Comparison of ENCODE assay signal across 13 cellular contexts in genomic region chr1:159960721-159961381, GRCh38. TPM values are rescaled to one million over a fixed set of nuclear protein-coding genes. Genes with fewer than 3 reads are reported as not detected.
DNase-seq lines count a peak whose midpoint lies in the region; ATAC-seq and TF ChIP-seq lines count a peak whose summit lies in the region.
"Had no signal": no experiment of that assay in that cellular context is flagged by ENCODE, and none has a peak within 500 bp of the region (broad histone marks: within the 10 kb centered on the region; RNA-seq: fewer than 3 reads in every experiment).

No MANE protein-coding gene starts in this region.

- no peaks in the 10 kb centered on the region for H3K9me3 ChIP-seq in breast epithelium
- no peaks in the 10 kb centered on the region for H3K9me3 ChIP-seq in duodenal mucosa (ENCODE audit: control insufficient read depth in 1 of 2, low read length in 2 of 2)
- H3K9me3 ChIP-seq in lung (ENCODE audit: control insufficient read depth in 2 of 2, insufficient read depth in 1 of 2, low read length in 1 of 2), result no peaks in the 10 kb centered on the region
- H3K9me3 ChIP-seq in A673 (ENCODE audit: low read depth, low read length, poor library complexity, severe bottlenecking), result no peaks in the 10 kb centered on the region

- 53 to 73% methylated on average over 5 of the region's 5 CpGs for WGBS in lung, 2 donors

- peak; percentile 71 for DNase-seq in MCF 10A (ENCODE audit: unreplicated experiment)
- DNase-seq in breast epithelium (ENCODE audit: low spot score in 2 of 2), result no peak
- DNase-seq in lung (ENCODE audit: low spot score), result no peak
- no peak for DNase-seq in A673 (ENCODE audit: low spot score)
- DNase-seq in activated CD4-positive, alpha-beta T cell treated with anti-CD3 and anti-CD28 coated beads for 4 hours, result no peak
- no peak for DNase-seq in NCI-H2227 (lab: John Stamatoyannopoulos, UW; ENCODE audit: unreplicated experiment)
- DNase-seq: 8988T, natural killer cell, NCI-H446 treated with DMSO at 0.1 percent for 48 hours had no signal

- no peaks in the 10 kb centered on the region for H3K4me1 ChIP-seq in breast epithelium
- peaks cover 8 to 21% of the 10 kb centered on the region in 2 donors for H3K4me1 ChIP-seq in duodenal mucosa (ENCODE audit: control insufficient read depth in 1 of 2, insufficient read depth in 2 of 2, low read length in 2 of 2)
- H3K4me1 ChIP-seq in lung (ENCODE audit: control insufficient read depth in 2 of 2, insufficient read depth in 2 of 2, low read length in 2 of 2), result peaks cover 0 to 3% of the 10 kb centered on the region in 2 donors
- no peaks in the 10 kb centered on the region for H3K4me1 ChIP-seq in A673 (ENCODE audit: insufficient read depth, low read length, poor library complexity, severe bottlenecking)

- H3K4me3 ChIP-seq in breast epithelium, result peak overlapping the region in 1 of 3 donors; percentile 25
- peak overlapping the region; percentile 67 for H3K4me3 ChIP-seq in duodenal mucosa (ENCODE audit: low read depth in 1 of 2, low read length in 2 of 2)
- H3K4me3 ChIP-seq in lung, result no peak overlapping the region
- H3K4me3 ChIP-seq in A673 (ENCODE audit: low read depth, low read length, poor library complexity, severe bottlenecking), result no peak overlapping the region

- H3K4me3 Mint-ChIP-seq in MCF 10A (ENCODE audit: unreplicated experiment), result peak overlapping the region; percentile 73
- H3K4me3 Mint-ChIP-seq: activated T-helper 17 cell treated with anti-CD3 and anti-CD28 coated beads, Interleukin-2, amount 50 U/mL, for 72 hours; natural killer cell had no signal

- H3K27ac ChIP-seq in breast epithelium, result no peak overlapping the region
- H3K27ac ChIP-seq in duodenal mucosa (ENCODE audit: low read depth, low read length), result peak overlapping the region; percentile 52
- H3K27ac ChIP-seq in lung (ENCODE audit: low read depth in 1 of 2, low read length in 1 of 2), result no peak overlapping the region
- H3K27ac ChIP-seq in A673 (ENCODE audit: low read depth, low read length, poor library complexity, severe bottlenecking), result no peak overlapping the region

- H3K27ac Mint-ChIP-seq in MCF 10A (ENCODE audit: low read depth, unreplicated experiment), result peak overlapping the region; percentile 75
- H3K27ac Mint-ChIP-seq: activated T-helper 17 cell treated with anti-CD3 and anti-CD28 coated beads, Interleukin-2, amount 50 U/mL, for 72 hours; natural killer cell had no signal

- H3K9me3 Mint-ChIP-seq in MCF 10A (ENCODE audit: unreplicated experiment), result peaks cover 3% of the 10 kb centered on the region
- H3K9me3 Mint-ChIP-seq: activated T-helper 17 cell treated with anti-CD3 and anti-CD28 coated beads, Interleukin-2, amount 50 U/mL, for 72 hours; natural killer cell had no signal

- peaks cover 6% of the 10 kb centered on the region for H3K36me3 Mint-ChIP-seq in MCF 10A (ENCODE audit: insufficient read depth, unreplicated experiment)
- H3K36me3 Mint-ChIP-seq: natural killer cell had no signal

- ATAC-seq in lung (ENCODE audit: insufficient read depth, low FRiP score) (peak; percentile 57), HG03175 (IDR thresholded peaks at IDR 0.05; ENCODE audit: unreplicated experiment) (no peak)
- ATAC-seq: activated T-helper 17 cell treated with anti-CD3 and anti-CD28 coated beads, Interleukin-2, amount 50 U/mL, for 72 hours; natural killer cell had no signal

- CTCF ChIA-PET in MCF 10A (lab: Yijun Ruan, JAX), result interaction anchor here (0.5 to 52.4 kb wide), 4 partner anchors 15 to 739 kb away, joined by 3 to 1675 read pairs (median 6); partner anchors contain the start of gene IGSF9
- CTCF ChIA-PET in A673 (lab: Charles Lee), result no interaction called here

- intact Hi-C loops in MCF 10A (cut with micrococcal nuclease), result loop anchor here (1.0 to 5.0 kb wide), 3 partner anchors 36 to 72 kb away; partner anchors contain the start of gene TAGLN2
- intact Hi-C loops in breast epithelium (cut with DNase I; ENCODE audit: low total_unique reads), result no loop called here
- intact Hi-C loops in A673 (cut with micrococcal nuclease; ENCODE audit: unreplicated experiment), result no loop called here

- H3K27me3 ChIP-seq in breast epithelium, result no peaks in the 10 kb centered on the region
- H3K27me3 ChIP-seq in duodenal mucosa (ENCODE audit: control insufficient read depth in 1 of 2, insufficient read depth in 2 of 2, low read length in 2 of 2), result no peaks in the 10 kb centered on the region
- H3K27me3 ChIP-seq in lung (ENCODE audit: control insufficient read depth, insufficient read depth), result no peaks in the 10 kb centered on the region
- H3K27me3 ChIP-seq in A673 (replicated peaks; ENCODE audit: insufficient read depth, low read depth, low read length, poor library complexity), result peaks cover 15% of the 10 kb centered on the region

- POLR2A ChIA-PET in MCF 10A (lab: Yijun Ruan, JAX), result interaction anchor here (0.7 to 5.6 kb wide), 20 partner anchors 12 to 1060 kb away, joined by 3 to 25 read pairs (median 5); partner anchors contain the start of genes DCAF8, DUSP23, IGSF9 and PIGM
- POLR2A ChIA-PET in A673 (lab: Charles Lee; ENCODE audit: low non-redundant PET), result no interaction called here

- no peaks in the 10 kb centered on the region for H3K27me3 Mint-ChIP-seq in MCF 10A (ENCODE audit: insufficient read depth, unreplicated experiment)

- peaks cover 49% of the 10 kb centered on the region for H3K4me1 Mint-ChIP-seq in MCF 10A (ENCODE audit: insufficient read depth, unreplicated experiment)
- H3K4me1 Mint-ChIP-seq: natural killer cell had no signal

- H3K9ac ChIP-seq in duodenal mucosa (ENCODE audit: low read depth in 1 of 2, low read length in 2 of 2), result peak overlapping the region in 1 of 2 donors; percentile 46

- TF ChIP-seq POLR2A in breast epithelium (IDR thresholded peaks at IDR 0.05), result no peak

- H3K36me3 ChIP-seq in breast epithelium (no peaks in the 10 kb centered on the region), duodenal mucosa (ENCODE audit: control insufficient read depth in 1 of 2, insufficient read depth in 2 of 2, low read length in 2 of 2) (no peaks in the 10 kb centered on the region), lung (ENCODE audit: control insufficient read depth in 2 of 2, insufficient read depth in 2 of 2, low read length in 2 of 2) (no peaks in the 10 kb centered on the region), A673 (ENCODE audit: insufficient read depth, low read length, poor library complexity, severe bottlenecking) (no peaks in the 10 kb centered on the region)

- TF ChIP-seq CTCF in MCF 10A (IDR thresholded peaks at IDR 0.05; ENCODE audit: unreplicated experiment) (no peak), breast epithelium (IDR thresholded peaks at IDR 0.05) (no peak), lung (IDR thresholded peaks at IDR 0.05; ENCODE audit: control extremely low read depth, extremely low read depth) (no peak), A673 (conservative IDR thresholded peaks at IDR 0.05; ENCODE audit: low read depth, low read length) (no peak)

- BruUV-seq in MCF 10A (replicated peaks; lab: Mats Ljungman, UMichigan) (no TSS peak), A673 (replicated peaks; lab: Mats Ljungman, UMichigan) (no TSS peak)

RNA-seq across cellular contexts. Expression of gene SLAMF9, which starts 6.8 kb away (rescaled TPM):
- total RNA-seq in MCF 10A (2022), result not detected in 2 replicates
- not detected for total RNA-seq in breast epithelium
- total RNA-seq in lung, result under 1 TPM; 0.43 to 0.74 TPM
- under 1 TPM; 0.37 to 0.38 TPM for polyA plus RNA-seq in lung
- total RNA-seq in A673 (2021), result not detected in 2 replicates
- total RNA-seq: activated T-helper 17 cell treated with anti-CD3 and anti-CD28 coated beads, Interleukin-2, amount 50 U/mL, for 72 hours; endothelial cell of umbilical vein; natural killer cell had no signal
- polyA plus RNA-seq: endothelial cell of umbilical vein had no signal

RNA-seq across cellular contexts. Expression of gene IGSF9, which starts 15.4 kb away (rescaled TPM):
- 0.25 and 0.44 TPM in 2 replicates for total RNA-seq in MCF 10A (2022)
- total RNA-seq in breast epithelium, result 1 to 10 TPM in 2 of 3 donors, not detected in 1; 5.9 to 8.0 TPM
- 1 to 10 TPM; 1.8 to 4.9 TPM for total RNA-seq in lung
- 1 to 10 TPM; 1.4 to 2.2 TPM for polyA plus RNA-seq in lung
- 6.5 and 7.1 TPM in 2 replicates for total RNA-seq in A673 (2021)
- total RNA-seq: activated T-helper 17 cell treated with anti-CD3 and anti-CD28 coated beads, Interleukin-2, amount 50 U/mL, for 72 hours; natural killer cell had no signal

RNA-seq across cellular contexts. Expression of gene TAGLN2, which starts 35.5 kb away (rescaled TPM):
- total RNA-seq in MCF 10A (2022) (464 and 483 TPM in 2 replicates), breast epithelium (100 to 1,000 TPM; 195 to 259 (median 231) TPM), lung (100 to 1,000 TPM; 483 to 738 TPM), A673 (2021) (155 and 198 TPM in 2 replicates)
- polyA plus RNA-seq in lung, result 100 to 1,000 TPM; 760 to 788 TPM

Comparison
In these comparisons a context has a peak if more than half of its experiments do, and no peak if none do; other contexts are left out.
1. H3K4me3 ChIP-seq: peak in duodenal mucosa (2 of 2); none in lung (single experiment) and A673 (single experiment).